9 cellular contexts compared by ENCODE assay signal in the genomic region with DNA sequence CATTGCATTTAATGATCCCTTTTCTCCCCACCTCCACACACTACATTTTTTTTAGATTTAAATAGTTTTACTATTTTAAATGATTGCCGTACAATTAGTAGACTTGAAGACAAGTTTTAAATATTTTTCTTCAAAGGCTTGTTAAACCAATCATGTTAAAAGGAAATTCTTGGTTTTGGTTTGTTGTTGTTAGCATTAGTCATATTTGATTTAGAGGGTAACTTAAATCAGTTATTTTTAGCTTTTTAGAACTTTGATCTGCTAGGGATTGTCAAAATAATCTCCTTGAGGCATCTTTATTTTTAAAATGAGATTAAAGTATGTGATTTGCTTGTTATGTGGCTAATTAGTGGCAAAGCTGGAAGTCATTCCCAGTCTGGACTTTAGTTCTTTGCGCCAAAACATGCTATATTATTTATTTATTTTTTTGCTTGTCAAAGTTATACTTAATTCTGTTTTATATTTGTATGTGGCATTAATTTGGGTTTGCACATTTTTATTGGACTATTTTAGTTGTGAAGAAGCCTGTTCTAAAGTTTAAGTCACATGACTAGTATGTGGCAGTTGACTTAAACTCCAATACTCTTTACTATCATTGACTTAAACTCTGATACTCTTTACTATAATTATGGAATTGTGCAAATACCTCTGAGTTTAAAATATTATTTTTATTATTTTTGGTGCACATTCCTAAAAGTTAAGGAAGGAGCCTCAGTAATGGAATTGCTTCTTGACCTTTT. TPM values are rescaled to one million over a fixed set of nuclear protein-coding genes. Genes with fewer than 3 reads are reported as not detected.
DNase-seq lines count a peak whose midpoint lies in the region; TF ChIP-seq lines count a peak whose summit lies in the region.
"Had no signal": no experiment of that assay in that cellular context is flagged by ENCODE, and none has a peak within 500 bp of the region (broad histone marks: within the 10 kb centered on the region; RNA-seq: fewer than 3 reads in every experiment).

No MANE protein-coding gene starts in this region.

- no peak for TF ChIP-seq CTCF in choroid plexus epithelial cell (conservative IDR thresholded peaks at IDR 0.05; ENCODE audit: low read depth, low read length)
- TF ChIP-seq CTCF in nephron progenitor cell (IDR thresholded peaks at IDR 0.05): no peak

- no peaks in the 10 kb centered on the region for H3K9me3 Mint-ChIP-seq in nephron progenitor cell

- H3K27me3 ChIP-seq in BLaER1 treated with 17β-estradiol and CSF1 and Interleukin-3, amounts not matched to agents 10 nM and 100 nM: no peaks in the 10 kb centered on the region
- no peaks in the 10 kb centered on the region for H3K27me3 ChIP-seq in Karpas-422 (ENCODE audit: low read length)

- peak overlapping the region; percentile 64 to 82 (median 77); a peak in 18 of 20 replicates for H3K4me3 ChIP-seq in BLaER1 treated with 17β-estradiol and CSF1 and Interleukin-3, amounts not matched to agents 10 nM and 100 nM
- H3K4me3 ChIP-seq in Karpas-422 (ENCODE audit: low read length): peak overlapping the region; percentile 71
- H3K4me3 ChIP-seq in choroid plexus epithelial cell (ENCODE audit: low read depth, low read length): peak overlapping the region; percentile 75

- H3K36me3 ChIP-seq in BLaER1 treated with 17β-estradiol and CSF1 and Interleukin-3, amounts not matched to agents 10 nM and 100 nM: peaks cover 0 to 44% (median 14%) of the 10 kb centered on the region in 11 experiments; a peak in 12 of 22 replicates
- H3K36me3 ChIP-seq in Karpas-422 (ENCODE audit: insufficient read depth, low read length): peaks cover 21% of the 10 kb centered on the region

- no peaks in the 10 kb centered on the region for H3K27me3 Mint-ChIP-seq in nephron progenitor cell (ENCODE audit: low read depth, poor library complexity)

- H3K4me2 ChIP-seq in BLaER1 treated with 17β-estradiol and CSF1 and Interleukin-3, amounts not matched to agents 10 nM and 100 nM: peak overlapping the region; percentile 85 to 98 (median 93)
- peak overlapping the region; percentile 97 for H3K4me2 ChIP-seq in Karpas-422 (ENCODE audit: low read depth, low read length, poor library complexity, severe bottlenecking)

- no peak overlapping the region for H2AFZ ChIP-seq in Karpas-422 (ENCODE audit: low read length)

- peak overlapping the region in 6 of 11 experiments; percentile 43 to 86 (median 83); a peak in 10 of 22 replicates for H3K9ac ChIP-seq in BLaER1 treated with 17β-estradiol and CSF1 and Interleukin-3, amounts not matched to agents 10 nM and 100 nM
- H3K9ac ChIP-seq in Karpas-422 (ENCODE audit: low read length): 0 out of 2 replicates have a peak overlapping the region, but pooled peaks have one; percentile 83

- peaks cover 16% of the 10 kb centered on the region for H3K36me3 Mint-ChIP-seq in nephron progenitor cell (ENCODE audit: low read depth)

- H3K27ac ChIP-seq in BLaER1 treated with 17β-estradiol and CSF1 and Interleukin-3, amounts not matched to agents 10 nM and 100 nM: no peak overlapping the region; a peak in 2 of 22 replicates
- no peak overlapping the region for H3K27ac ChIP-seq in Karpas-422 (ENCODE audit: low read length)

- H3K4me1 ChIP-seq in BLaER1 treated with 17β-estradiol and CSF1 and Interleukin-3, amounts not matched to agents 10 nM and 100 nM: peaks cover 38 to 69% (median 48%) of the 10 kb centered on the region in 10 experiments
- peaks cover 39% of the 10 kb centered on the region for H3K4me1 ChIP-seq in Karpas-422 (ENCODE audit: low read length)

- intact Hi-C loops in head of caudate nucleus (cut with DNase I): no loop called here

- H3K79me2 ChIP-seq in Karpas-422 (ENCODE audit: low read length): peaks cover 25% of the 10 kb centered on the region

- H3K4me3 Mint-ChIP-seq in nephron progenitor cell: peak overlapping the region; percentile 96

- no peaks in the 10 kb centered on the region for H3K9me3 ChIP-seq in BLaER1 treated with 17β-estradiol and CSF1 and Interleukin-3, amounts not matched to agents 10 nM and 100 nM (replicated peaks in 1 of 11)
- no peaks in the 10 kb centered on the region for H3K9me3 ChIP-seq in Karpas-422 (ENCODE audit: low read length)

- DNase-seq in Karpas-422 (no peak), choroid plexus epithelial cell (ENCODE audit: low read depth) (no peak), nephron progenitor cell (no peak), NCI-H2081 (lab: John Stamatoyannopoulos, UW) (no peak), head of caudate nucleus (no peak), NCI-H1417 (lab: John Stamatoyannopoulos, UW) (no peak), glomerular visceral epithelial cell (ENCODE audit: extremely low spot score) (no peak)
- DNase-seq: NCI-H2171 treated with DMSO at 0.1 percent for 48 hours had no signal

- no peaks in the 10 kb centered on the region for H3K9me2 ChIP-seq in Karpas-422 (replicated peaks; ENCODE audit: insufficient read depth, low read length)

- peaks cover 0 to 41% (median 6%) of the 10 kb centered on the region in 11 experiments; a peak in 9 of 22 replicates for H4K20me1 ChIP-seq in BLaER1 treated with 17β-estradiol and CSF1 and Interleukin-3, amounts not matched to agents 10 nM and 100 nM
- peaks cover 22% of the 10 kb centered on the region for H4K20me1 ChIP-seq in Karpas-422 (ENCODE audit: insufficient read depth, low read depth, low read length)

- H3K4me1 Mint-ChIP-seq in nephron progenitor cell: peaks cover 61% of the 10 kb centered on the region

- H3K27ac Mint-ChIP-seq in nephron progenitor cell: no peak overlapping the region

RNA-seq across cellular contexts. Expression of a gene that starts 14.7 kb away (rescaled TPM):
- not detected in 2 replicates for total RNA-seq in Karpas-422 (2014; rRNA removed; shearing (Covaris generic); ENCODE audit: low replicate concordance)

RNA-seq across cellular contexts. Expression of a gene that starts 14.7 kb away (rescaled TPM):
- 8.0 and 8.4 TPM in 2 replicates for total RNA-seq in Karpas-422 (2014; rRNA removed; shearing (Covaris generic); ENCODE audit: low replicate concordance)
